Comparison of ENCODE assay signal across 1 cellular context in the genomic region with DNA sequence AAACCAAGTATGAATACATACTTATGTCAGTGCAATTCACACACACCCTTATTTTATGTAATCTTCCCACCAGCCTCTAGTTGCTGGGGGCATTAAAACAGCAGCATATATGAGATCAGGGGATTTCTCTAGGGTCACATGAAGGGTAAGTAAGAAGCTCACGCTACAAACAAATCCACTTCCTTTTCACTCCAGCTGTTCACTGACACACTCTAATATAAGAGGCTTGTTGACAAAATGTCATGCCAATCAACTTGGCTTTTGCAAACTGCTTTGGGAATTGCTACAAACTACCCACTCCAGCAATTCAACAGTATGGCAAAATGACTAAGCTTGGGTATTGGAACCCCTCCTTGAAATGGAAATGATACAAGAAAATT.
TF ChIP-seq lines count a peak whose summit lies in the region.

No MANE protein-coding gene starts in this region.

TF ChIP-seq in WTC11, 78 proteins besides CTCF, POLR2A, EP300 and RAD21 (continued from another document):
- TF ChIP-seq, protein P1, sequence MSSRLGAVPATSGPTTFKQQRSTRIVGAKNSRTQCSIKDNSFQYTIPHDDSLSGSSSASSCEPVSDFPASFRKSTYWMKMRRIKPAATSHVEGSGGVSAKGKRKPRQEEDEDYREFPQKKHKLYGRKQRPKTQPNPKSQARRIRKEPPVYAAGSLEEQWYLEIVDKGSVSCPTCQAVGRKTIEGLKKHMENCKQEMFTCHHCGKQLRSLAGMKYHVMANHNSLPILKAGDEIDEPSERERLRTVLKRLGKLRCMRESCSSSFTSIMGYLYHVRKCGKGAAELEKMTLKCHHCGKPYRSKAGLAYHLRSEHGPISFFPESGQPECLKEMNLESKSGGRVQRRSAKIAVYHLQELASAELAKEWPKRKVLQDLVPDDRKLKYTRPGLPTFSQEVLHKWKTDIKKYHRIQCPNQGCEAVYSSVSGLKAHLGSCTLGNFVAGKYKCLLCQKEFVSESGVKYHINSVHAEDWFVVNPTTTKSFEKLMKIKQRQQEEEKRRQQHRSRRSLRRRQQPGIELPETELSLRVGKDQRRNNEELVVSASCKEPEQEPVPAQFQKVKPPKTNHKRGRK (CRISPR knock-in tag; IDR thresholded peaks at IDR 0.05; ENCODE audit: borderline replicate concordance): no peak
- TF ChIP-seq SOX15 (CRISPR knock-in tag; IDR thresholded peaks at IDR 0.05): no peak
- no peak for TF ChIP-seq EMX1 (CRISPR knock-in tag; IDR thresholded peaks at IDR 0.05)
- no peak for TF ChIP-seq CREB1 (CRISPR knock-in tag; IDR thresholded peaks at IDR 0.05)
- TF ChIP-seq, protein P2, sequence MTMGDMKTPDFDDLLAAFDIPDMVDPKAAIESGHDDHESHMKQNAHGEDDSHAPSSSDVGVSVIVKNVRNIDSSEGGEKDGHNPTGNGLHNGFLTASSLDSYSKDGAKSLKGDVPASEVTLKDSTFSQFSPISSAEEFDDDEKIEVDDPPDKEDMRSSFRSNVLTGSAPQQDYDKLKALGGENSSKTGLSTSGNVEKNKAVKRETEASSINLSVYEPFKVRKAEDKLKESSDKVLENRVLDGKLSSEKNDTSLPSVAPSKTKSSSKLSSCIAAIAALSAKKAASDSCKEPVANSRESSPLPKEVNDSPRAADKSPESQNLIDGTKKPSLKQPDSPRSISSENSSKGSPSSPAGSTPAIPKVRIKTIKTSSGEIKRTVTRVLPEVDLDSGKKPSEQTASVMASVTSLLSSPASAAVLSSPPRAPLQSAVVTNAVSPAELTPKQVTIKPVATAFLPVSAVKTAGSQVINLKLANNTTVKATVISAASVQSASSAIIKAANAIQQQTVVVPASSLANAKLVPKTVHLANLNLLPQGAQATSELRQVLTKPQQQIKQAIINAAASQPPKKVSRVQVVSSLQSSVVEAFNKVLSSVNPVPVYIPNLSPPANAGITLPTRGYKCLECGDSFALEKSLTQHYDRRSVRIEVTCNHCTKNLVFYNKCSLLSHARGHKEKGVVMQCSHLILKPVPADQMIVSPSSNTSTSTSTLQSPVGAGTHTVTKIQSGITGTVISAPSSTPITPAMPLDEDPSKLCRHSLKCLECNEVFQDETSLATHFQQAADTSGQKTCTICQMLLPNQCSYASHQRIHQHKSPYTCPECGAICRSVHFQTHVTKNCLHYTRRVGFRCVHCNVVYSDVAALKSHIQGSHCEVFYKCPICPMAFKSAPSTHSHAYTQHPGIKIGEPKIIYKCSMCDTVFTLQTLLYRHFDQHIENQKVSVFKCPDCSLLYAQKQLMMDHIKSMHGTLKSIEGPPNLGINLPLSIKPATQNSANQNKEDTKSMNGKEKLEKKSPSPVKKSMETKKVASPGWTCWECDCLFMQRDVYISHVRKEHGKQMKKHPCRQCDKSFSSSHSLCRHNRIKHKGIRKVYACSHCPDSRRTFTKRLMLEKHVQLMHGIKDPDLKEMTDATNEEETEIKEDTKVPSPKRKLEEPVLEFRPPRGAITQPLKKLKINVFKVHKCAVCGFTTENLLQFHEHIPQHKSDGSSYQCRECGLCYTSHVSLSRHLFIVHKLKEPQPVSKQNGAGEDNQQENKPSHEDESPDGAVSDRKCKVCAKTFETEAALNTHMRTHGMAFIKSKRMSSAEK (CRISPR knock-in tag; IDR thresholded peaks at IDR 0.05; ENCODE audit: borderline replicate concordance): no peak
- TF ChIP-seq JAZF1 (CRISPR knock-in tag; IDR thresholded peaks at IDR 0.05): no peak
- no peak for TF ChIP-seq NR3C1 (CRISPR knock-in tag; conservative IDR thresholded peaks at IDR 0.05; ENCODE audit: low read depth)
- TF ChIP-seq, protein P3, sequence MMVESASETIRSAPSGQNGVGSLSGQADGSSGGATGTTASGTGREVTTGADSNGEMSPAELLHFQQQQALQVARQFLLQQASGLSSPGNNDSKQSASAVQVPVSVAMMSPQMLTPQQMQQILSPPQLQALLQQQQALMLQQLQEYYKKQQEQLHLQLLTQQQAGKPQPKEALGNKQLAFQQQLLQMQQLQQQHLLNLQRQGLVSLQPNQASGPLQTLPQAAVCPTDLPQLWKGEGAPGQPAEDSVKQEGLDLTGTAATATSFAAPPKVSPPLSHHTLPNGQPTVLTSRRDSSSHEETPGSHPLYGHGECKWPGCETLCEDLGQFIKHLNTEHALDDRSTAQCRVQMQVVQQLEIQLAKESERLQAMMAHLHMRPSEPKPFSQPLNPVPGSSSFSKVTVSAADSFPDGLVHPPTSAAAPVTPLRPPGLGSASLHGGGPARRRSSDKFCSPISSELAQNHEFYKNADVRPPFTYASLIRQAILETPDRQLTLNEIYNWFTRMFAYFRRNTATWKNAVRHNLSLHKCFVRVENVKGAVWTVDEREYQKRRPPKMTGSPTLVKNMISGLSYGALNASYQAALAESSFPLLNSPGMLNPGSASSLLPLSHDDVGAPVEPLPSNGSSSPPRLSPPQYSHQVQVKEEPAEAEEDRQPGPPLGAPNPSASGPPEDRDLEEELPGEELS (CRISPR knock-in tag; IDR thresholded peaks at IDR 0.05): no peak
TF ChIP-seq in WTC11: peak in this region for 0.
